8 cellular contexts compared by ENCODE assay signal in the genomic region with DNA sequence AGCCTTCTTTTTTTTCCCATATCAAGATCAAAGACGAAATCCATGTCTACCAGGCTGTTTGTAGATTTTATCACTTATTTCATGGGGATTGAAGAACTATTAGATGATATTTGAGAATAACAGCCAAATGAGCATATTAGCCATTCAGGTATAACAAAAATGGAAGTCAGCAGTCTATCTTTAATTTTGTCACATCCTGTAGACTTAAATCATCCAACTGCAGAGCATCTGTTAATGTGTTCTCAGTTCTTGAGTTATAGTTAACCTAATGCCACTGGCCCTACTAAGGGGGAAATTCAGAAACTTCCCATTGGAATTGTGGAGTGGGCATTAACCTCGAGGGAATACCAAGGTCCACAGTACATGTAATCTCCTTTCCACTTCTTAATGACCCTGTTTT.
"Had no signal": no experiment of that assay in that cellular context is flagged by ENCODE, and none has a peak within 500 bp of the region (broad histone marks: within the 10 kb centered on the region; RNA-seq: fewer than 3 reads in every experiment).

No MANE protein-coding gene starts in this region.

- H3K4me3 ChIP-seq: GM12878 had no signal

- DNase-seq: GDM1, GF-D8 had no signal

- FAIRE-seq: G401.6, GM12878, GM12891, GM12892, GM18507, GM19239 had no signal

- ATAC-seq: GM12878 had no signal
